Comparison of ENCODE assay signal across 10 cellular contexts in the genomic region with DNA sequence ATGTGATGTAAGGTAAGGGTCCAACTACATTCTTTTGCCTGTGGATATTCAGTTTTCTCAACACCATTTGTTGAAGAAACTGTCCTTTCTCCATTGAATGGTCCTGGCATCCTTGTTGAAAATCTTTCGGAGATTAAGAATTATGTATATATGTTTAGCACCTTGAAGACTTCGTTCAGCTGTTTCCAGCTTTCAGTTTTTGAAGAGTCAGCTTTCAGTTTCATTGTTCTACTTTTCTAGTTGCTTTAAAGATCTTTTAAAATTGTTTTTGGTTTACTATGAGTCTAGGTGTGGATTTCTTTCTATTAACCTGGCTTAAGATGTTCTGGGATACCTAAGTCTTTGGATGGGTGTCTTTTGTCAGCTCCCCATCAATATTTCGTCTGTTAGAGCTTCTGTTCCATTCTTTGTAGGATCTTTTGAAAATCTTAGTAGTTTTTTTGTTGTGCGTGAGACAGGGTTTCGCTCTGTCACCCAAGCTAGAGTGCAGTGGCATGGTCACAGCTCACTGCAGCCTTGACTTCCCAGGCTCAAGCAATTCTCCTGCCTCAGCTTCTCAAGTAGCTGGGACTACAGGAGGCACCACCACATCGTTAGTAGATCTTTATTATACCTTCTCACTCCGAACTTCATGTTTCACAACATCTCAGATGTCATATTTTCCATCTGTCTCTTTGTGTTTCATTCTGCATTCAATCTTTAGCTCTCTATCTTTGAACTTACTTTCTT.
DNase-seq lines count a peak whose midpoint lies in the region; ATAC-seq lines count a peak whose summit lies in the region.
"Had no signal": no experiment of that assay in that cellular context is flagged by ENCODE, and none has a peak within 500 bp of the region (broad histone marks: within the 10 kb centered on the region; RNA-seq: fewer than 3 reads in every experiment).

No MANE protein-coding gene starts in this region.

- H3K27ac Mint-ChIP-seq in activated naive CD4-positive, alpha-beta T cell treated with anti-CD3 and anti-CD28 coated beads, Interleukin-2, amount 50 U/mL, for 72 hours = peak overlapping the region; percentile 78 to 80

- ATAC-seq in GM21360 (IDR thresholded peaks at IDR 0.05; ENCODE audit: unreplicated experiment) (peak; percentile 53), HG03342 (IDR thresholded peaks at IDR 0.05; ENCODE audit: unreplicated experiment) (peak; percentile 56), Right ventricle myocardium inferior (no peak)
- peak; percentile 41 to 49 for ATAC-seq in activated naive CD4-positive, alpha-beta T cell treated with anti-CD3 and anti-CD28 coated beads, Interleukin-2, amount 50 U/mL, for 72 hours

- H3K36me3 Mint-ChIP-seq in activated naive CD4-positive, alpha-beta T cell treated with anti-CD3 and anti-CD28 coated beads, Interleukin-2, amount 50 U/mL, for 72 hours = peaks cover 5 to 11% of the 10 kb centered on the region in 2 donors

- peak overlapping the region; percentile 32 for H3K4me3 ChIP-seq in GM08714 (ENCODE audit: low read length)

- peaks cover 2 to 13% of the 10 kb centered on the region in 2 donors for H3K9me3 Mint-ChIP-seq in activated naive CD4-positive, alpha-beta T cell treated with anti-CD3 and anti-CD28 coated beads, Interleukin-2, amount 50 U/mL, for 72 hours
- H3K9me3 Mint-ChIP-seq: neural crest cell had no signal

- intact Hi-C loops in head of caudate nucleus (cut with DNase I) = no loop called here
- intact Hi-C loops in Right ventricle myocardium inferior (cut with DNase I) = no loop called here

- no peak for DNase-seq in activated naive CD4-positive, alpha-beta T cell treated with anti-CD3 and anti-CD28 coated beads, Interleukin-2, amount 50 U/mL, for 72 hours (ENCODE audit: low spot score in 2 of 2)
- DNase-seq in NCI-H774 (lab: John Stamatoyannopoulos, UW) (no peak), head of caudate nucleus (no peak), MV-4-11 (lab: John Stamatoyannopoulos, UW) (no peak), Right ventricle myocardium inferior (ENCODE audit: missing footprints) (no peak)
- DNase-seq: erythroblast had no signal
